9 cellular contexts compared by ENCODE assay signal in genomic region chr22:26016916-26017315, GRCh38.
"Had no signal": no experiment of that assay in that cellular context is flagged by ENCODE, and none has a peak within 500 bp of the region (broad histone marks: within the 10 kb centered on the region; RNA-seq: fewer than 3 reads in every experiment).

No MANE protein-coding gene starts in this region.

- H3K4me2 ChIP-seq: GM23338 had no signal

- FAIRE-seq: H1, H54, HTR-8/SVneo had no signal

- H3K27ac Mint-ChIP-seq: GM23338, H9, HFFc6, IgD-negative memory B cell had no signal

- H3K4me1 Mint-ChIP-seq: IgD-negative memory B cell had no signal

- H3K9me3 Mint-ChIP-seq: GM23338 had no signal

- H2AFZ ChIP-seq: GM23338 had no signal

- DNase-seq: H9, HCEC 1CT, HFFc6, KG1 had no signal

- ATAC-seq: GM23338 had no signal

- H3K4me3 Mint-ChIP-seq: GM23338, H9, HFFc6, IgD-negative memory B cell had no signal

- H3K4me3 ChIP-seq: GM23338 had no signal
